ENCODE assay signal across 8 cellular contexts in the genomic region with DNA sequence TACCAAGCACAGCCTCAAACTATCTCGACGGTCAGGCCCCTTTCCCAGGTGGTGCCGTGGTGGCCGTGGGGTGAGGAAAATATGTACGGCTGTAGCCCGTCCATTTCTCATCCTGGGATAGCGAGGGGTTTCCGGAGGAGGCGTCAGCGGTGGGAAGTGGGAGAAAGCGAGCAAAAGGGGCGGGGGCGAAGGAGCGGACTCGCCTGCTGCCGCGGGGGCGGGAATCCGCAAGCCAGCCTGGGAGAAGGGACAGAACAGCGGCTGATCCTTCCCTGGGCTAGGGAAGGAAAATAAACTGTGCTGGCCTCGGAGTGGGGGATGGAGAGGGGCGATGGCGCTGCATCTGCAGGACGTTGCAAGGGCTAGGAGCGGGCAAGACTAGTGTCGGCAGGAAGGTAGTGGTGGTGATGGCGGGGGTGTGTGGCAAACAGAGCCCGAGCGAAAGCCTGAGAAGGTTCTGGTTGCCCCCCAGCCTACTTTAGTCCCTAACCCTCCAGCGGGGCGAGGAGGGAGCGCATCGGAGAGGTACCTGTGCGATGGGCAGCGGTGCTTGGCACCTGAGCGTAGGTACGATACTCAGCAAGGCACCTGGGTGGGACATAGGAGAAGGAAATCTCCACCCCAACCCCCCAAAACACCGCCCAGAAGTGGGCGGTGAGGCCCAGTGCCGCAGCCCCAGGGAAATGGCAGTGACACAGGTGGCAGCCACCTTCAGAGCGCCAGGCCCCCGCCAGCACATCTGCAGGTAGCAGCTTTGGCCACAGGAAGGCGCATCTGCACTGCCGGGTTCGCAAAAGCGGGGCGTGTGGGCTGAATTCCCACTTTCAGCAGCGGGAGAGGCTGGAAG. TPM values are rescaled to one million over a fixed set of nuclear protein-coding genes. Genes with fewer than 3 reads are reported as not detected.
A peak's percentile ranks its signal among the peaks of the same experiment; 100 is the strongest.
DNase-seq lines count a peak whose midpoint lies in the region; ATAC-seq and TF ChIP-seq lines count a peak whose summit lies in the region.

No MANE protein-coding gene starts in this region.

- peaks cover 9 to 14% (median 10%) of the 10 kb centered on the region in 3 donors for H3K4me1 Mint-ChIP-seq in T-cell

- H3K9ac ChIP-seq in fibroblast of lung (ENCODE audit: insufficient read depth, low read length), result no peak overlapping the region

- H3K36me3 ChIP-seq in fibroblast of lung (ENCODE audit: control insufficient read depth, insufficient read depth, low read length) (no peaks in the 10 kb centered on the region), psoas muscle (ENCODE audit: insufficient read depth in 1 of 2, low read depth in 1 of 2) (no peaks in the 10 kb centered on the region), uterus (no peaks in the 10 kb centered on the region)

- ATAC-seq in T-cell (replicated peaks in 1 of 4) (peak in 3 of 4 experiments; percentile 44 to 61 (median 53)), psoas muscle (peak in 1 of 4 donors; percentile 24), GM18505 (IDR thresholded peaks at IDR 0.05; ENCODE audit: unreplicated experiment) (no peak), GM18870 (IDR thresholded peaks at IDR 0.05; ENCODE audit: unreplicated experiment) (no peak)

- no peaks in the 10 kb centered on the region for H3K36me3 Mint-ChIP-seq in T-cell

- peak overlapping the region; percentile 37 for H2AFZ ChIP-seq in fibroblast of lung (ENCODE audit: low read length)

- no peaks in the 10 kb centered on the region for H3K9me3 Mint-ChIP-seq in T-cell

- peaks cover 61 to 66% of the 10 kb centered on the region in 2 donors for H3K27me3 Mint-ChIP-seq in T-cell

- peak overlapping the region; percentile 10 to 62 (median 50) for H3K4me3 ChIP-seq in fibroblast of lung (replicated peaks in 1 of 4; ENCODE audit: control extremely low read depth in 1 of 4, insufficient read depth in 1 of 4, low read depth in 3 of 4, low read length in 4 of 4)
- peak overlapping the region; percentile 31 for H3K4me3 ChIP-seq in psoas muscle
- peak overlapping the region in 1 of 2 donors; percentile 2 for H3K4me3 ChIP-seq in uterus

- TF ChIP-seq CTCF in fibroblast of lung (conservative IDR thresholded peaks at IDR 0.05 in 1 of 2, IDR thresholded peaks at IDR 0.05 in 1 of 2; ENCODE audit: low read depth in 1 of 2, low read length in 2 of 2), result peak; percentile 4 to 67
- TF ChIP-seq CTCF in psoas muscle (IDR thresholded peaks at IDR 0.05), result no peak
- peak in 2 of 4 experiments; percentile 65 to 77 for TF ChIP-seq CTCF in uterus (IDR thresholded peaks at IDR 0.05)

- H3K4me2 ChIP-seq in fibroblast of lung (ENCODE audit: extremely low read depth, insufficient read depth, low read length), result peak overlapping the region; percentile 80

- intact Hi-C loops in psoas muscle (cut with DNase I), result no loop called here
- intact Hi-C loops in uterus (cut with DNase I; ENCODE audit: low total_unique reads), result loop anchor here (10.0 kb wide), 1 partner anchor 505 kb away; no protein-coding TSS in a partner anchor

- no peaks in the 10 kb centered on the region for H3K9me3 ChIP-seq in fibroblast of lung (ENCODE audit: control insufficient read depth, insufficient read depth, low read depth, low read length)
- no peaks in the 10 kb centered on the region for H3K9me3 ChIP-seq in psoas muscle
- H3K9me3 ChIP-seq in uterus, result no peaks in the 10 kb centered on the region

- H3K79me2 ChIP-seq in fibroblast of lung (ENCODE audit: control insufficient read depth, insufficient read depth, low read length), result no peaks in the 10 kb centered on the region

- H3K4me1 ChIP-seq in fibroblast of lung (ENCODE audit: control insufficient read depth, extremely low read depth, insufficient read depth, low read length) (no peaks in the 10 kb centered on the region), psoas muscle (no peaks in the 10 kb centered on the region), uterus (peaks cover 0 to 9% of the 10 kb centered on the region in 2 donors)

- H3K27ac Mint-ChIP-seq in T-cell, result peak overlapping the region in 1 of 2 donors; percentile 18

- POLR2A ChIA-PET in T-cell (lab: Charles Lee), result no interaction called here

- no peaks in the 10 kb centered on the region for H4K20me1 ChIP-seq in fibroblast of lung (ENCODE audit: control insufficient read depth, extremely low read depth, insufficient read depth, low read length)

- 5 to 11% (median 7%) methylated on average over 48 of the region's 48 CpGs for WGBS in psoas muscle, 3 donors

- CTCF ChIA-PET in T-cell (lab: Charles Lee), result interaction anchor here in 1 of 2 donors (0.6 kb wide), 1 partner anchor 177 kb away, joined by 3 read pairs; a partner anchor contains a TSS

- H3K4me3 Mint-ChIP-seq in T-cell, result peak overlapping the region; percentile 58 to 69 (median 64)

- peaks cover 24% of the 10 kb centered on the region for H3K27me3 ChIP-seq in fibroblast of lung (ENCODE audit: control insufficient read depth, insufficient read depth, low read length)
- peaks cover 0 to 43% (median 13%) of the 10 kb centered on the region in 3 donors for H3K27me3 ChIP-seq in psoas muscle (ENCODE audit: insufficient read depth in 3 of 3, low read length in 2 of 3)
- no peaks in the 10 kb centered on the region for H3K27me3 ChIP-seq in uterus

- H3K27ac ChIP-seq in fibroblast of lung (ENCODE audit: insufficient read depth, low read length) (no peak overlapping the region), psoas muscle (no peak overlapping the region), uterus (no peak overlapping the region)

- DNase-seq in EH (ENCODE audit: low read depth), result peak; percentile 30
- peak; percentile 67 for DNase-seq in HuH-7 (ENCODE audit: low spot score)
- DNase-seq in T-cell, result peak in 12 of 34 experiments; percentile 6 to 61 (median 26)
- DNase-seq in fibroblast of lung (ENCODE audit: low read depth in 2 of 2), result peak in 1 of 2 donors; percentile 42
- DNase-seq in psoas muscle, result no peak
- DNase-seq in uterus, result no peak

- no peak for TF ChIP-seq POLR2A in GM18505 (IDR thresholded peaks at IDR 0.05; ENCODE audit: borderline replicate concordance, extremely low read depth, insufficient read depth, insufficient read length)
- TF ChIP-seq POLR2A in uterus (IDR thresholded peaks at IDR 0.05), result no peak

RNA-seq across cellular contexts. Expression of a gene that starts 49.9 kb away (rescaled TPM):
- total RNA-seq in T-cell (under 1 TPM in 4 of 5 donors, not detected in 1; 0.28 to 0.44 (median 0.31) TPM), fibroblast of lung (10.3 and 14.7 TPM in 2 replicates), psoas muscle (1 to 10 TPM in 1 of 4 donors, under 1 TPM in 3; 0.86 to 1.2 (median 0.91) TPM), uterus (1 to 10 TPM in 2 of 4 donors, not detected in 2; 1.2 to 3.5 TPM)
- polyA plus RNA-seq in fibroblast of lung (11.4 and 23.8 TPM in 2 replicates), psoas muscle (1 to 10 TPM in 2 of 3 donors, under 1 TPM in 1; 0.24 to 1.6 (median 1.4) TPM)
- 5.9 and 12.9 TPM in 2 replicates for polyA plus RNA-seq in fibroblast of lung (2012)
- 2.0 and 5.9 TPM in 2 replicates for polyA minus RNA-seq in fibroblast of lung (ENCODE audit: low replicate concordance)

Comparison
In these comparisons a context has a peak if more than half of its experiments do, and no peak if none do; other contexts are left out.
1. DNase-seq: peak in EH (single experiment) and HuH-7 (single experiment); none in psoas muscle (0 of 2) and uterus (0 of 2).
2. ATAC-seq: peak in T-cell (3 of 4); none in GM18505 (single experiment) and GM18870 (single experiment).